Comparison of ENCODE assay signal across 27 cellular contexts in genomic region chr2:64341461-64341860, GRCh38.
"Had no signal": no experiment of that assay in that cellular context is flagged by ENCODE, and none has a peak within 500 bp of the region (broad histone marks: within the 10 kb centered on the region; RNA-seq: fewer than 3 reads in every experiment).

No MANE protein-coding gene starts in this region.

- H3K9me3 ChIP-seq: ovary, psoas muscle, right lobe of liver, sigmoid colon, suprapubic skin, thoracic aorta, thyroid gland, tibial nerve, upper lobe of left lung, vagina had no signal

- H3K9ac ChIP-seq: parathyroid adenoma had no signal

- H3K27me3 ChIP-seq: ovary, right lobe of liver, sigmoid colon, suprapubic skin, thyroid gland, tibial nerve, upper lobe of left lung, vagina had no signal

- H3K4me1 ChIP-seq: parathyroid adenoma, psoas muscle, right lobe of liver, sigmoid colon, suprapubic skin, thyroid gland, tibial nerve, upper lobe of left lung, vagina had no signal

- DNase-seq: naive B cell; naive thymus-derived CD8-positive, alpha-beta T cell; nephron progenitor cell; occipital lobe; ovary; posterior cingulate gyrus; psoas muscle; right cardiac atrium; sigmoid colon; small intestine; stimulated activated CD4-positive, alpha-beta T cell treated with anti-CD3 and anti-CD28 coated beads, Interleukin-15, amount 100 ng/mL, for 24 hours; stimulated activated CD4-positive, alpha-beta T cell treated with anti-CD3 and anti-CD28 coated beads, Interleukin-2, amount 100 ng/mL, for 24 hours; stimulated activated CD4-positive, alpha-beta T cell treated with anti-CD3 and anti-CD28 coated beads, Interleukin-2, amount 100 ng/mL, for 48 hours; stimulated activated CD4-positive, alpha-beta T cell treated with anti-CD3 and anti-CD28 coated beads, Interleukin-4, amount 100 ng/mL, for 24 hours; stimulated activated naive CD4-positive, alpha-beta T cell; stimulated activated naive CD8-positive, alpha-beta T cell treated with anti-CD3 and anti-CD28 coated beads, Interleukin-15, amount 100 ng/mL, for 72 hours; stimulated activated naive CD8-positive, alpha-beta T cell treated with anti-CD3 and anti-CD28 coated beads, Interleukin-15, Interleukin-2, amounts not matched to agents 100 U/mL and 50 U/mL, for 24 hours; substantia nigra; thyroid gland; trophoblast cell; upper lobe of left lung had no signal

- H3K36me3 ChIP-seq: ovary, right lobe of liver, sigmoid colon, suprapubic skin, thoracic aorta, thyroid gland, tibial nerve, upper lobe of left lung, vagina had no signal

- H3K4me3 ChIP-seq: ovary, psoas muscle, right lobe of liver, sigmoid colon, suprapubic skin, thoracic aorta, thyroid gland, tibial nerve, upper lobe of left lung, vagina had no signal

- H2AFZ ChIP-seq: parathyroid adenoma had no signal

- H3K27ac ChIP-seq: ovary, parathyroid adenoma, psoas muscle, right lobe of liver, sigmoid colon, suprapubic skin, thoracic aorta, thyroid gland, tibial nerve, upper lobe of left lung, vagina had no signal
